ENCODE assay signal across 8 cellular contexts in the genomic region with DNA sequence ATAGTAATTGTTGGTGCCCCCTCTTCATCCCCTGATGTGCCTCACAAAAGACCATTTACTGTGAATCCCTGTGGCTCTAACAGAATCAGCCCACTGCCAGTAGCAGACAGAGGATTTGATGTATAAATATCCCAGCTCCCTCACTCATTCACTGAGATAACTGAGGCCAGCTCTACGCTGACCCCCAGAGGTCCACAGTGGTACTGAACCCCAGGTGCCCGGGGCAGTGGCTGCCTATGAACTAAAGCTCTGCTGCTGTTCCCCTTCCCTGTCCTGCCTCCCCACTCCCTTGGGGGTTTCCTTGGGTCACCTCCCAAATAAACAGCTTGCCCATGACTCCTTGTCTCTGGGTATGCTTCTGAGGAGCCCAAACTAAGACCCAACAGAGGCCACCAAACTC.
DNase-seq lines count a peak whose midpoint lies in the region; ATAC-seq, FAIRE-seq and TF ChIP-seq lines count a peak whose summit lies in the region.

No MANE protein-coding gene starts in this region.

- no peaks in the 10 kb centered on the region for H3K4me1 Mint-ChIP-seq in T-helper 2 cell treated with Interferon-gamma antibody and Interleukin-4, amounts not matched to agents 5 μg/mL and 100 μg/mL, for 36 hours (ENCODE audit: low read depth)

- no peak overlapping the region for H2BK20ac ChIP-seq in H1 (ENCODE audit: low read length)

- H3K27ac Mint-ChIP-seq in T-helper 2 cell treated with Interferon-gamma antibody and Interleukin-4, amounts not matched to agents 5 μg/mL and 100 μg/mL, for 36 hours = no peak overlapping the region

- no peak overlapping the region for H3K4me3 ChIP-seq in PC-9
- no peak overlapping the region for H3K4me3 ChIP-seq in H1 (ENCODE audit: extremely low read depth in 1 of 4, insufficient read depth in 2 of 4, low read depth in 3 of 4, low read length in 4 of 4)
- no peak overlapping the region for H3K4me3 ChIP-seq in suprapubic skin

- H3K4ac ChIP-seq in H1 (replicated peaks; ENCODE audit: insufficient read length, low read depth, low read length) = no peak overlapping the region

- H3K23ac ChIP-seq in H1 (ENCODE audit: insufficient read length) = no peak overlapping the region

- CTCF ChIA-PET in PC-9 (lab: Charles Lee) (interaction anchor here (0.5 to 1.1 kb wide), 3 partner anchors 310 to 971 kb away, joined by 3 to 5 read pairs (median 4); no protein-coding TSS in a partner anchor), H1 (lab: Charles Lee; ENCODE audit: partially characterized antibody) (interaction anchor here (0.6 to 2.4 kb wide), 47 partner anchors 9 to 430 kb away, joined by 3 to 14 read pairs (median 4); no protein-coding TSS in a partner anchor)

- H3K36me3 ChIP-seq in PC-9 (ENCODE audit: low read depth) (no peaks in the 10 kb centered on the region), H1 (ENCODE audit: control insufficient read depth in 2 of 4, insufficient read depth in 4 of 4, low read length in 3 of 4) (no peaks in the 10 kb centered on the region), suprapubic skin (no peaks in the 10 kb centered on the region)

- no peak for FAIRE-seq in H1 (lab: Jason Lieb, UNC)

- H3K9ac ChIP-seq in H1 (replicated peaks in 1 of 4; ENCODE audit: extremely low read depth in 1 of 4, low read depth in 3 of 4, low read length in 3 of 4) = no peak overlapping the region

- H2BK15ac ChIP-seq in H1 (ENCODE audit: low read length) = no peak overlapping the region

- no peaks in the 10 kb centered on the region for H4K20me1 ChIP-seq in PC-9 (ENCODE audit: insufficient read depth)
- no peaks in the 10 kb centered on the region for H4K20me1 ChIP-seq in H1 (replicated peaks in 1 of 2; ENCODE audit: control insufficient read depth in 1 of 2, insufficient read depth in 2 of 2, low read length in 2 of 2)

- H3K4me1 ChIP-seq in PC-9 (replicated peaks; ENCODE audit: insufficient read depth) (no peaks in the 10 kb centered on the region), H1 (replicated peaks in 1 of 4; ENCODE audit: control insufficient read depth in 3 of 4, insufficient read depth in 4 of 4, low read length in 3 of 4) (no peaks in the 10 kb centered on the region), suprapubic skin (no peaks in the 10 kb centered on the region)

- no TSS peak for BruUV-seq in PC-9 (replicated peaks; lab: Mats Ljungman, UMichigan)

- no peak overlapping the region for H3K18ac ChIP-seq in H1 (ENCODE audit: extremely low read depth, low read length)

- H4K8ac ChIP-seq in H1 (ENCODE audit: extremely low read depth, insufficient read depth, low read length) = no peak overlapping the region

- no peak overlapping the region for H2AK5ac ChIP-seq in H1 (ENCODE audit: low read depth, low read length)

- peak; percentile 83 to 90 for TF ChIP-seq RAD21 in H1 (IDR thresholded peaks at IDR 0.05 in 1 of 2, conservative IDR thresholded peaks at IDR 0.05 in 1 of 2; ENCODE audit: low read depth in 2 of 2, low read length in 2 of 2)

- H3K9me3 Mint-ChIP-seq in T-helper 2 cell treated with Interferon-gamma antibody and Interleukin-4, amounts not matched to agents 5 μg/mL and 100 μg/mL, for 36 hours = no peaks in the 10 kb centered on the region

- no peak for ATAC-seq in GM19035 (IDR thresholded peaks at IDR 0.05; ENCODE audit: unreplicated experiment)
- no peak for ATAC-seq in HG03095 (IDR thresholded peaks at IDR 0.05; ENCODE audit: unreplicated experiment)

- no peak overlapping the region for H4K91ac ChIP-seq in H1 (replicated peaks; ENCODE audit: insufficient read length, low read length)

- no peaks in the 10 kb centered on the region for H3K79me1 ChIP-seq in H1 (ENCODE audit: low read depth, low read length)

- H2BK120ac ChIP-seq in H1 (replicated peaks; ENCODE audit: low read depth, low read length) = no peak overlapping the region

- no peaks in the 10 kb centered on the region for H3K23me2 ChIP-seq in H1 (ENCODE audit: low read depth, low read length)

- H3K4me2 ChIP-seq in PC-9 (no peak overlapping the region), H1 (ENCODE audit: insufficient read depth in 1 of 2, low read depth in 2 of 2, low read length in 2 of 2) (no peak overlapping the region)

- 22% methylated on average over 2 of the region's 2 CpGs; no CpG with 5 or more reads in 1 of the 2 experiments for WGBS in H1 (ENCODE audit: extremely low coverage in 1 of 2, insufficient coverage in 1 of 2, insufficient read length in 1 of 2, insufficient replicate concordance in 2 of 2, low coverage in 1 of 2, low lambda C conversion rate in 2 of 2, missing lambda C conversion rate in 1 of 2), 2 experiments
- 56% methylated on average over 2 of the region's 2 CpGs for WGBS in suprapubic skin

- no peak overlapping the region for H2BK5ac ChIP-seq in H1 (ENCODE audit: low read depth, low read length)

- peaks cover 26% of the 10 kb centered on the region for H3K27me3 Mint-ChIP-seq in T-helper 2 cell treated with Interferon-gamma antibody and Interleukin-4, amounts not matched to agents 5 μg/mL and 100 μg/mL, for 36 hours (ENCODE audit: low read depth)

- no peak overlapping the region for H4K5ac ChIP-seq in H1 (ENCODE audit: insufficient read length, low read depth, low read length)

- H3K79me2 ChIP-seq in PC-9 (ENCODE audit: low read depth) = no peaks in the 10 kb centered on the region
- H3K79me2 ChIP-seq in H1 (ENCODE audit: control insufficient read depth in 1 of 2, insufficient read depth in 2 of 2, low read length in 2 of 2) = no peaks in the 10 kb centered on the region

- H3K14ac ChIP-seq in H1 (ENCODE audit: insufficient read length) = no peak overlapping the region

- intact Hi-C loops in PC-9 (cut with micrococcal nuclease; ENCODE audit: unreplicated experiment) = no loop called here

- no peak overlapping the region for H3K4me3 Mint-ChIP-seq in T-helper 2 cell treated with Interferon-gamma antibody and Interleukin-4, amounts not matched to agents 5 μg/mL and 100 μg/mL, for 36 hours

- H3K56ac ChIP-seq in H1 (replicated peaks; ENCODE audit: insufficient read length, low read depth, low read length) = no peak overlapping the region

- H3K9me3 ChIP-seq in PC-9 (ENCODE audit: insufficient read depth, low read depth) (no peaks in the 10 kb centered on the region), H1 (ENCODE audit: insufficient read depth in 2 of 2, low read depth in 1 of 2, low read length in 1 of 2) (peaks cover 3 to 7% of the 10 kb centered on the region in 2 experiments; a peak in 3 of 4 replicates), suprapubic skin (no peaks in the 10 kb centered on the region)

- H3F3A ChIP-seq in PC-9 (ENCODE audit: insufficient read depth, low read depth) = no peaks in the 10 kb centered on the region

- POLR2A ChIA-PET in PC-9 (lab: Charles Lee; ENCODE audit: unreplicated experiment) = no interaction called here
- POLR2A ChIA-PET in H1 (lab: Charles Lee; ENCODE audit: partially characterized antibody) = interaction anchor here (0.8 kb wide), 1 partner anchor 20 kb away, joined by 3 read pairs; no protein-coding TSS in a partner anchor

- DNase-seq in T-helper 2 cell treated with Interferon-gamma antibody and Interleukin-4, amounts not matched to agents 5 μg/mL and 100 μg/mL, for 36 hours (ENCODE audit: low spot score) = peak; percentile 22
- DNase-seq in T-helper 2 cell (no peak), PC-9 (peak in 1 of 2 experiments; percentile 2), H1 (ENCODE audit: low read depth in 1 of 2, low spot score in 2 of 2) (peak; percentile 19 to 90), suprapubic skin (ENCODE audit: low spot score in 2 of 2) (no peak)
- peak; percentile 23 to 59 for DNase-seq in stimulated activated CD4-positive, alpha-beta T cell treated with anti-CD3 and anti-CD28 coated beads, Interleukin-2, amount 100 ng/mL, for 24 hours

- H3K27me3 ChIP-seq in PC-9 (ENCODE audit: insufficient read depth, low read depth) (peaks cover 98% of the 10 kb centered on the region), H1 (replicated peaks in 1 of 4; ENCODE audit: control insufficient read depth in 3 of 4, extremely low read depth in 1 of 4, insufficient read depth in 3 of 4, low read length in 3 of 4) (no peaks in the 10 kb centered on the region), suprapubic skin (peaks cover 82% of the 10 kb centered on the region)

- H2AFZ ChIP-seq in PC-9 (no peak overlapping the region), H1 (ENCODE audit: low read length) (no peak overlapping the region)

- H3K9me2 ChIP-seq in PC-9 (ENCODE audit: insufficient read depth) = no peaks in the 10 kb centered on the region

- no peaks in the 10 kb centered on the region for H3K36me3 Mint-ChIP-seq in T-helper 2 cell treated with Interferon-gamma antibody and Interleukin-4, amounts not matched to agents 5 μg/mL and 100 μg/mL, for 36 hours (ENCODE audit: low read depth)

- TF ChIP-seq EP300 in H1 (IDR thresholded peaks at IDR 0.05; ENCODE audit: borderline replicate concordance in 1 of 2, low read depth in 2 of 2, low read length in 2 of 2) = no peak
- TF ChIP-seq EP300 in suprapubic skin (IDR thresholded peaks at IDR 0.05) = no peak

- TF ChIP-seq CTCF in PC-9 (conservative IDR thresholded peaks at IDR 0.05) (peak; percentile 71), H1 (IDR thresholded peaks at IDR 0.05; ENCODE audit: control extremely low read depth in 1 of 3, insufficient read depth in 1 of 3, low read depth in 1 of 3, low read length in 3 of 3) (peak; percentile 80 to 86 (median 84)), suprapubic skin (IDR thresholded peaks at IDR 0.05) (peak in 1 of 2 donors; percentile 45)

- H3K27ac ChIP-seq in PC-9 (no peak overlapping the region), H1 (ENCODE audit: low read depth, low read length) (no peak overlapping the region), suprapubic skin (no peak overlapping the region)

- TF ChIP-seq POLR2A in H1 (IDR thresholded peaks at IDR 0.05; ENCODE audit: control extremely low read depth in 1 of 2, low read depth in 2 of 2, low read length in 2 of 2) = no peak
- TF ChIP-seq POLR2A in suprapubic skin (IDR thresholded peaks at IDR 0.05) = no peak

- no peak overlapping the region for H2BK12ac ChIP-seq in H1 (ENCODE audit: low read depth, low read length)

TF ChIP-seq in H1, 55 proteins besides CTCF, POLR2A, EP300 and RAD21:
- TF ChIP-seq EGR1 (IDR thresholded peaks at IDR 0.05; ENCODE audit: borderline replicate concordance, low read depth, low read length) (no peak), RNF2 (IDR thresholded peaks at IDR 0.05; ENCODE audit: borderline replicate concordance, low read depth, low read length, missing control alignments, poor library complexity, severe bottlenecking) (no peak), CBX8 (IDR thresholded peaks at IDR 0.05; ENCODE audit: borderline replicate concordance, low read depth, low read length) (no peak), TCF12 (IDR thresholded peaks at IDR 0.05; ENCODE audit: low read depth, low read length) (no peak), RFX5 (IDR thresholded peaks at IDR 0.05; ENCODE audit: borderline replicate concordance, low read depth, low read length) (no peak)

Comparison
In these comparisons a context has a peak if more than half of its experiments do, and no peak if none do; other contexts are left out.
1. DNase-seq: peak in T-helper 2 cell treated with Interferon-gamma antibody and Interleukin-4, amounts not matched to agents 5 μg/mL and 100 μg/mL, for 36 hours (single experiment), H1 (2 of 2) and stimulated activated CD4-positive, alpha-beta T cell treated with anti-CD3 and anti-CD28 coated beads, Interleukin-2, amount 100 ng/mL, for 24 hours (2 of 2); none in T-helper 2 cell (0 of 5) and suprapubic skin (0 of 2).